ENCODE assay signal across 6 cellular contexts in genomic region chr13:25719666-25720065, GRCh38.
"Had no signal": no experiment of that assay in that cellular context is flagged by ENCODE, and none has a peak within 500 bp of the region (broad histone marks: within the 10 kb centered on the region; RNA-seq: fewer than 3 reads in every experiment).

No MANE protein-coding gene starts in this region.

- H3K4me3 ChIP-seq: K562 had no signal

- DNase-seq: IMR-90, KBM-7, KG1 had no signal

- H3K27ac ChIP-seq: HL-60 had no signal

- ATAC-seq: HepG2, K562 had no signal
